In the genomic region with DNA sequence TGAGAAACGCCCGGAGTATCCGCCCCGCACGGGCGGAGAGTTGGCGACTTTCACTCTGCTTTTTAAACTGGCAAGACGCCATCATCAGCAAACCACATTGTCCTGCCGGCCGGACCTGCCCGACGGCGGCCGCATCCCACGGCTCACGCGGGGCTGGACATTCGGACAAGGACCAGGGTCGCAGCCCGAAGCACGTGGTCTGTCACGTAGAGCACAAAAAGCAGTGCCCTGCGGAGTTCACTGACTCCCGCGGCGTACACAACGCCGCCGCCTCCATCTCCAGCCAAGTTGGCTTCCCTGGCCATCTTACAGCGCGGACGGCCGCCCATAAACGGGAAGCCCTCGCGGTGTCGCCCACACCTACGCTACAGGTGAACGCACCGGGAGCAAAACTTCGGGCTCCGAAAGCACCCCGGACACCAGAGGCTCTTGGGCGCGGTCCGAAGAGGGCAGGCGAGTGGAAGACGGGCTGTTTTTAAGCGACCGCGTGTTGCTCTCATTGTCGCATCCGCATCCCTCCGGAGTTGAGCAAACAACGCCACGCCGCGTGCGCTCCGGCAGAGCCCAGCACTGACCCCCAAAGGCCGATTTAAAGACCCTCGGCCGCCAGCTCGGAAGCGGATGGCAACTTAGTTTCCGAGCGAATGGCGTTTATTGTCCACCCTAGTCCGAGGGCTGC, we compare ENCODE assay signal across 2 cellular contexts.
TF ChIP-seq lines count a peak whose summit lies in the region.

No MANE protein-coding gene starts in this region.

TF ChIP-seq in A549, 52 proteins besides CTCF, POLR2A, EP300 and RAD21:
- TF ChIP-seq, protein P1, sequence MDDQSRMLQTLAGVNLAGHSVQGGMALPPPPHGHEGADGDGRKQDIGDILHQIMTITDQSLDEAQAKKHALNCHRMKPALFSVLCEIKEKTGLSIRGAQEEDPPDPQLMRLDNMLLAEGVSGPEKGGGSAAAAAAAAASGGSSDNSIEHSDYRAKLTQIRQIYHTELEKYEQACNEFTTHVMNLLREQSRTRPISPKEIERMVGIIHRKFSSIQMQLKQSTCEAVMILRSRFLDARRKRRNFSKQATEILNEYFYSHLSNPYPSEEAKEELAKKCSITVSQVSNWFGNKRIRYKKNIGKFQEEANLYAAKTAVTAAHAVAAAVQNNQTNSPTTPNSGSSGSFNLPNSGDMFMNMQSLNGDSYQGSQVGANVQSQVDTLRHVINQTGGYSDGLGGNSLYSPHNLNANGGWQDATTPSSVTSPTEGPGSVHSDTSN (IDR thresholded peaks at IDR 0.05): no peak
- TF ChIP-seq TP53 (CRISPR knock-in tag; IDR thresholded peaks at IDR 0.05): 0 out of 2 replicates have a peak, but pooled peaks have one; percentile 10
- TF ChIP-seq KDM5A (IDR thresholded peaks at IDR 0.05): no peak
- TF ChIP-seq, protein P2, sequence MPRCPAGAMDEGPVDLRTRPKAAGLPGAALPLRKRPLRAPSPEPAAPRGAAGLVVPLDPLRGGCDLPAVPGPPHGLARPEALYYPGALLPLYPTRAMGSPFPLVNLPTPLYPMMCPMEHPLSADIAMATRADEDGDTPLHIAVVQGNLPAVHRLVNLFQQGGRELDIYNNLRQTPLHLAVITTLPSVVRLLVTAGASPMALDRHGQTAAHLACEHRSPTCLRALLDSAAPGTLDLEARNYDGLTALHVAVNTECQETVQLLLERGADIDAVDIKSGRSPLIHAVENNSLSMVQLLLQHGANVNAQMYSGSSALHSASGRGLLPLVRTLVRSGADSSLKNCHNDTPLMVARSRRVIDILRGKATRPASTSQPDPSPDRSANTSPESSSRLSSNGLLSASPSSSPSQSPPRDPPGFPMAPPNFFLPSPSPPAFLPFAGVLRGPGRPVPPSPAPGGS (IDR thresholded peaks at IDR 0.05): no peak
- no peak for TF ChIP-seq NPAS2 (CRISPR knock-in tag; IDR thresholded peaks at IDR 0.05; ENCODE audit: borderline replicate concordance)
- TF ChIP-seq FOSB (CRISPR knock-in tag; IDR thresholded peaks at IDR 0.05): no peak
- TF ChIP-seq CBX2 (IDR thresholded peaks at IDR 0.05; ENCODE audit: borderline replicate concordance, low read depth): no peak
- TF ChIP-seq RARB (CRISPR knock-in tag; IDR thresholded peaks at IDR 0.05): no peak
- TF ChIP-seq ESRRA (IDR thresholded peaks at IDR 0.05; ENCODE audit: borderline replicate concordance, low read length): no peak
- TF ChIP-seq FOXS1 (CRISPR knock-in tag; IDR thresholded peaks at IDR 0.05): no peak
- no peak for TF ChIP-seq HOXB5 (CRISPR knock-in tag; IDR thresholded peaks at IDR 0.05)
- no peak for TF ChIP-seq RCOR1 (IDR thresholded peaks at IDR 0.05; ENCODE audit: low read depth, low read length)
- no peak for TF ChIP-seq CHD4 (IDR thresholded peaks at IDR 0.05; ENCODE audit: borderline replicate concordance)
- no peak for TF ChIP-seq HEYL (CRISPR knock-in tag; IDR thresholded peaks at IDR 0.05)
- no peak for TF ChIP-seq GATA3 (IDR thresholded peaks at IDR 0.05; ENCODE audit: borderline replicate concordance)
- TF ChIP-seq, protein P3, sequence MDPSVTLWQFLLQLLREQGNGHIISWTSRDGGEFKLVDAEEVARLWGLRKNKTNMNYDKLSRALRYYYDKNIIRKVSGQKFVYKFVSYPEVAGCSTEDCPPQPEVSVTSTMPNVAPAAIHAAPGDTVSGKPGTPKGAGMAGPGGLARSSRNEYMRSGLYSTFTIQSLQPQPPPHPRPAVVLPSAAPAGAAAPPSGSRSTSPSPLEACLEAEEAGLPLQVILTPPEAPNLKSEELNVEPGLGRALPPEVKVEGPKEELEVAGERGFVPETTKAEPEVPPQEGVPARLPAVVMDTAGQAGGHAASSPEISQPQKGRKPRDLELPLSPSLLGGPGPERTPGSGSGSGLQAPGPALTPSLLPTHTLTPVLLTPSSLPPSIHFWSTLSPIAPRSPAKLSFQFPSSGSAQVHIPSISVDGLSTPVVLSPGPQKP (IDR thresholded peaks at IDR 0.05; ENCODE audit: low read depth, low read length): no peak
- no peak for TF ChIP-seq MAZ (IDR thresholded peaks at IDR 0.05; ENCODE audit: borderline replicate concordance, low read depth, low read length)
- TF ChIP-seq FOSL2 (IDR thresholded peaks at IDR 0.05): no peak
- no peak for TF ChIP-seq FOSL2 (CRISPR knock-in tag; IDR thresholded peaks at IDR 0.05)
- TF ChIP-seq HDAC2 (IDR thresholded peaks at IDR 0.05): no peak
- no peak for TF ChIP-seq NR3C1 (IDR thresholded peaks at IDR 0.05)
- TF ChIP-seq POLR2AphosphoS2 (conservative IDR thresholded peaks at IDR 0.05; ENCODE audit: low read length): no peak; the same call in 1 of the 2 replicates
- TF ChIP-seq, protein P4, sequence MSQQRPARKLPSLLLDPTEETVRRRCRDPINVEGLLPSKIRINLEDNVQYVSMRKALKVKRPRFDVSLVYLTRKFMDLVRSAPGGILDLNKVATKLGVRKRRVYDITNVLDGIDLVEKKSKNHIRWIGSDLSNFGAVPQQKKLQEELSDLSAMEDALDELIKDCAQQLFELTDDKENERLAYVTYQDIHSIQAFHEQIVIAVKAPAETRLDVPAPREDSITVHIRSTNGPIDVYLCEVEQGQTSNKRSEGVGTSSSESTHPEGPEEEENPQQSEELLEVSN (IDR thresholded peaks at IDR 0.05; ENCODE audit: borderline replicate concordance, low read depth): peak; percentile 61
- TF ChIP-seq ZSCAN20 (CRISPR knock-in tag; IDR thresholded peaks at IDR 0.05): no peak
- no peak for TF ChIP-seq CHD2 (IDR thresholded peaks at IDR 0.05; ENCODE audit: low read length, partially characterized antibody)
- TF ChIP-seq NFE2L2 (conservative IDR thresholded peaks at IDR 0.05; ENCODE audit: low read length): no peak
- TF ChIP-seq HOXB13 (CRISPR knock-in tag; IDR thresholded peaks at IDR 0.05; ENCODE audit: low read depth): no peak
- no peak for TF ChIP-seq ZFP36 (IDR thresholded peaks at IDR 0.05; ENCODE audit: borderline replicate concordance, partially characterized antibody)
- no peak for TF ChIP-seq ZC3H11A (IDR thresholded peaks at IDR 0.05)
- TF ChIP-seq, protein P5, sequence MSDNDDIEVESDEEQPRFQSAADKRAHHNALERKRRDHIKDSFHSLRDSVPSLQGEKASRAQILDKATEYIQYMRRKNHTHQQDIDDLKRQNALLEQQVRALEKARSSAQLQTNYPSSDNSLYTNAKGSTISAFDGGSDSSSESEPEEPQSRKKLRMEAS (IDR thresholded peaks at IDR 0.05): peak; percentile 92
- TF ChIP-seq ZNF302 (CRISPR knock-in tag; IDR thresholded peaks at IDR 0.05): no peak
- no peak for TF ChIP-seq HOXA7 (CRISPR knock-in tag; IDR thresholded peaks at IDR 0.05)
- TF ChIP-seq TFCP2L1 (CRISPR knock-in tag; IDR thresholded peaks at IDR 0.05): no peak
- peak; percentile 79; the same call in 1 of the 2 replicates for TF ChIP-seq MYC (IDR thresholded peaks at IDR 0.05; ENCODE audit: borderline replicate concordance, low read length)
- no peak for TF ChIP-seq BHLHE40 (IDR thresholded peaks at IDR 0.05; ENCODE audit: low read depth, low read length)
- peak; percentile 27 to 28; a peak in 2 of 5 replicates for TF ChIP-seq JUN (IDR thresholded peaks at IDR 0.05)
- TF ChIP-seq, protein P6, sequence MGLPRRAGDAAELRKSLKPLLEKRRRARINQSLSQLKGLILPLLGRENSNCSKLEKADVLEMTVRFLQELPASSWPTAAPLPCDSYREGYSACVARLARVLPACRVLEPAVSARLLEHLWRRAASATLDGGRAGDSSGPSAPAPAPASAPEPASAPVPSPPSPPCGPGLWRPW (IDR thresholded peaks at IDR 0.05): no peak

TF ChIP-seq in K562, 482 proteins besides CTCF, POLR2A, EP300 and RAD21 (continues in another document):
- TF ChIP-seq, protein P7, sequence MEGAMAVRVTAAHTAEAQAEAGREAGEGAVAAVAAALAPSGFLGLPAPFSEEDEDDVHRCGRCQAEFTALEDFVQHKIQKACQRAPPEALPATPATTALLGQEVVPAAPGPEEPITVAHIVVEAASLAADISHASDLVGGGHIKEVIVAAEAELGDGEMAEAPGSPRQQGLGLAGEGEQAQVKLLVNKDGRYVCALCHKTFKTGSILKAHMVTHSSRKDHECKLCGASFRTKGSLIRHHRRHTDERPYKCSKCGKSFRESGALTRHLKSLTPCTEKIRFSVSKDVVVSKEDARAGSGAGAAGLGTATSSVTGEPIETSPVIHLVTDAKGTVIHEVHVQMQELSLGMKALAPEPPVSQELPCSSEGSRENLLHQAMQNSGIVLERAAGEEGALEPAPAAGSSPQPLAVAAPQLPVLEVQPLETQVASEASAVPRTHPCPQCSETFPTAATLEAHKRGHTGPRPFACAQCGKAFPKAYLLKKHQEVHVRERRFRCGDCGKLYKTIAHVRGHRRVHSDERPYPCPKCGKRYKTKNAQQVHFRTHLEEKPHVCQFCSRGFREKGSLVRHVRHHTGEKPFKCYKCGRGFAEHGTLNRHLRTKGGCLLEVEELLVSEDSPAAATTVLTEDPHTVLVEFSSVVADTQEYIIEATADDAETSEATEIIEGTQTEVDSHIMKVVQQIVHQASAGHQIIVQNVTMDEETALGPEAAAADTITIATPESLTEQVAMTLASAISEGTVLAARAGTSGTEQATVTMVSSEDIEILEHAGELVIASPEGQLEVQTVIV (CRISPR knock-in tag; IDR thresholded peaks at IDR 0.05; ENCODE audit: borderline replicate concordance): no peak
- TF ChIP-seq, protein P8, sequence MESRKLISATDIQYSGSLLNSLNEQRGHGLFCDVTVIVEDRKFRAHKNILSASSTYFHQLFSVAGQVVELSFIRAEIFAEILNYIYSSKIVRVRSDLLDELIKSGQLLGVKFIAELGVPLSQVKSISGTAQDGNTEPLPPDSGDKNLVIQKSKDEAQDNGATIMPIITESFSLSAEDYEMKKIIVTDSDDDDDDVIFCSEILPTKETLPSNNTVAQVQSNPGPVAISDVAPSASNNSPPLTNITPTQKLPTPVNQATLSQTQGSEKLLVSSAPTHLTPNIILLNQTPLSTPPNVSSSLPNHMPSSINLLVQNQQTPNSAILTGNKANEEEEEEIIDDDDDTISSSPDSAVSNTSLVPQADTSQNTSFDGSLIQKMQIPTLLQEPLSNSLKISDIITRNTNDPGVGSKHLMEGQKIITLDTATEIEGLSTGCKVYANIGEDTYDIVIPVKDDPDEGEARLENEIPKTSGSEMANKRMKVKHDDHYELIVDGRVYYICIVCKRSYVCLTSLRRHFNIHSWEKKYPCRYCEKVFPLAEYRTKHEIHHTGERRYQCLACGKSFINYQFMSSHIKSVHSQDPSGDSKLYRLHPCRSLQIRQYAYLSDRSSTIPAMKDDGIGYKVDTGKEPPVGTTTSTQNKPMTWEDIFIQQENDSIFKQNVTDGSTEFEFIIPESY (CRISPR knock-in tag; IDR thresholded peaks at IDR 0.05): no peak
- TF ChIP-seq ZKSCAN8 (CRISPR knock-in tag; IDR thresholded peaks at IDR 0.05) (no peak), IRF2 (CRISPR knock-in tag; IDR thresholded peaks at IDR 0.05) (no peak), ZNF699 (CRISPR knock-in tag; IDR thresholded peaks at IDR 0.05; ENCODE audit: insufficient replicate concordance) (no peak), ZBTB8A (IDR thresholded peaks at IDR 0.05; ENCODE audit: partially characterized antibody) (no peak), MTA3 (IDR thresholded peaks at IDR 0.05; ENCODE audit: borderline replicate concordance) (no peak), RBM15 (IDR thresholded peaks at IDR 0.05; ENCODE audit: insufficient read depth, low read length) (no peak), HMG20B (CRISPR knock-in tag; IDR thresholded peaks at IDR 0.05) (no peak), ILK (tag; IDR thresholded peaks at IDR 0.05; ENCODE audit: borderline replicate concordance, low read depth) (no peak), SREBF2 (CRISPR knock-in tag; IDR thresholded peaks at IDR 0.05) (no peak), ERF (CRISPR knock-in tag; IDR thresholded peaks at IDR 0.05) (no peak)
- TF ChIP-seq, protein P9, sequence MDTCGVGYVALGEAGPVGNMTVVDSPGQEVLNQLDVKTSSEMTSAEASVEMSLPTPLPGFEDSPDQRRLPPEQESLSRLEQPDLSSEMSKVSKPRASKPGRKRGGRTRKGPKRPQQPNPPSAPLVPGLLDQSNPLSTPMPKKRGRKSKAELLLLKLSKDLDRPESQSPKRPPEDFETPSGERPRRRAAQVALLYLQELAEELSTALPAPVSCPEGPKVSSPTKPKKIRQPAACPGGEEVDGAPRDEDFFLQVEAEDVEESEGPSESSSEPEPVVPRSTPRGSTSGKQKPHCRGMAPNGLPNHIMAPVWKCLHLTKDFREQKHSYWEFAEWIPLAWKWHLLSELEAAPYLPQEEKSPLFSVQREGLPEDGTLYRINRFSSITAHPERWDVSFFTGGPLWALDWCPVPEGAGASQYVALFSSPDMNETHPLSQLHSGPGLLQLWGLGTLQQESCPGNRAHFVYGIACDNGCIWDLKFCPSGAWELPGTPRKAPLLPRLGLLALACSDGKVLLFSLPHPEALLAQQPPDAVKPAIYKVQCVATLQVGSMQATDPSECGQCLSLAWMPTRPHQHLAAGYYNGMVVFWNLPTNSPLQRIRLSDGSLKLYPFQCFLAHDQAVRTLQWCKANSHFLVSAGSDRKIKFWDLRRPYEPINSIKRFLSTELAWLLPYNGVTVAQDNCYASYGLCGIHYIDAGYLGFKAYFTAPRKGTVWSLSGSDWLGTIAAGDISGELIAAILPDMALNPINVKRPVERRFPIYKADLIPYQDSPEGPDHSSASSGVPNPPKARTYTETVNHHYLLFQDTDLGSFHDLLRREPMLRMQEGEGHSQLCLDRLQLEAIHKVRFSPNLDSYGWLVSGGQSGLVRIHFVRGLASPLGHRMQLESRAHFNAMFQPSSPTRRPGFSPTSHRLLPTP (IDR thresholded peaks at IDR 0.05; ENCODE audit: borderline replicate concordance, extremely low read depth, insufficient read length): no peak
- TF ChIP-seq, protein P10, sequence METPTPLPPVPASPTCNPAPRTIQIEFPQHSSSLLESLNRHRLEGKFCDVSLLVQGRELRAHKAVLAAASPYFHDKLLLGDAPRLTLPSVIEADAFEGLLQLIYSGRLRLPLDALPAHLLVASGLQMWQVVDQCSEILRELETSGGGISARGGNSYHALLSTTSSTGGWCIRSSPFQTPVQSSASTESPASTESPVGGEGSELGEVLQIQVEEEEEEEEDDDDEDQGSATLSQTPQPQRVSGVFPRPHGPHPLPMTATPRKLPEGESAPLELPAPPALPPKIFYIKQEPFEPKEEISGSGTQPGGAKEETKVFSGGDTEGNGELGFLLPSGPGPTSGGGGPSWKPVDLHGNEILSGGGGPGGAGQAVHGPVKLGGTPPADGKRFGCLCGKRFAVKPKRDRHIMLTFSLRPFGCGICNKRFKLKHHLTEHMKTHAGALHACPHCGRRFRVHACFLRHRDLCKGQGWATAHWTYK (CRISPR knock-in tag; IDR thresholded peaks at IDR 0.05): no peak
- TF ChIP-seq, protein P11, sequence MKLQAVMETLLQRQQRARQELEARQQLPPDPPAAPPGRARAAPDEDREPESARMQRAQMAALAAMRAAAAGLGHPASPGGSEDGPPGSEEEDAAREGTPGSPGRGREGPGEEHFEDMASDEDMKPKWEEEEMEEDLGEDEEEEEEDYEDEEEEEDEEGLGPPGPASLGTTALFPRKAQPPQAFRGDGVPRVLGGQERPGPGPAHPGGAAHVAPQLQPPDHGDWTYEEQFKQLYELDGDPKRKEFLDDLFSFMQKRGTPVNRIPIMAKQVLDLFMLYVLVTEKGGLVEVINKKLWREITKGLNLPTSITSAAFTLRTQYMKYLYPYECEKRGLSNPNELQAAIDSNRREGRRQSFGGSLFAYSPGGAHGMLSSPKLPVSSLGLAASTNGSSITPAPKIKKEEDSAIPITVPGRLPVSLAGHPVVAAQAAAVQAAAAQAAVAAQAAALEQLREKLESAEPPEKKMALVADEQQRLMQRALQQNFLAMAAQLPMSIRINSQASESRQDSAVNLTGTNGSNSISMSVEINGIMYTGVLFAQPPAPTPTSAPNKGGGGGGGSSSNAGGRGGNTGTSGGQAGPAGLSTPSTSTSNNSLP (IDR thresholded peaks at IDR 0.05; ENCODE audit: borderline replicate concordance, low read depth, low read length): no peak
- TF ChIP-seq, protein P12, sequence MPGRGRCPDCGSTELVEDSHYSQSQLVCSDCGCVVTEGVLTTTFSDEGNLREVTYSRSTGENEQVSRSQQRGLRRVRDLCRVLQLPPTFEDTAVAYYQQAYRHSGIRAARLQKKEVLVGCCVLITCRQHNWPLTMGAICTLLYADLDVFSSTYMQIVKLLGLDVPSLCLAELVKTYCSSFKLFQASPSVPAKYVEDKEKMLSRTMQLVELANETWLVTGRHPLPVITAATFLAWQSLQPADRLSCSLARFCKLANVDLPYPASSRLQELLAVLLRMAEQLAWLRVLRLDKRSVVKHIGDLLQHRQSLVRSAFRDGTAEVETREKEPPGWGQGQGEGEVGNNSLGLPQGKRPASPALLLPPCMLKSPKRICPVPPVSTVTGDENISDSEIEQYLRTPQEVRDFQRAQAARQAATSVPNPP (IDR thresholded peaks at IDR 0.05; ENCODE audit: borderline replicate concordance, insufficient read depth, insufficient read length): no peak
